Comparison of ENCODE assay signal across 8 cellular contexts in genomic region chr7:150737265-150738055, GRCh38. TPM values are rescaled to one million over a fixed set of nuclear protein-coding genes. Genes with fewer than 3 reads are reported as not detected.
DNase-seq lines count a peak whose midpoint lies in the region; ATAC-seq and TF ChIP-seq lines count a peak whose summit lies in the region.

TSS of gene GIMAP5 (plus strand) at chr7:150737418. CDS start at chr7:150740885, 3,467 bp downstream.

- POLR2A ChIA-PET in GM10248 (lab: Yijun Ruan, JAX): interaction anchor here (0.7 kb wide), 1 partner anchor 1825 kb away, joined by 4 read pairs; no protein-coding TSS in a partner anchor

- H3K4me3 ChIP-seq in breast epithelium: peak within 1 kb of the TSS; percentile 40 to 68 (median 43)
- peak within 1 kb of the TSS; percentile 42 for H3K4me3 ChIP-seq in parathyroid adenoma (ENCODE audit: low read depth, low read length)

- no peak within 1 kb of the TSS for H3K9ac ChIP-seq in parathyroid adenoma

- peak within 1 kb of the TSS; percentile 38 to 84 for H3K27ac ChIP-seq in breast epithelium
- H3K27ac ChIP-seq in parathyroid adenoma: peak within 1 kb of the TSS; percentile 55

- DNase-seq in RPMI8226 (peak; percentile 17), breast epithelium (ENCODE audit: low spot score in 2 of 2) (no peak), NCI-H510A (lab: John Stamatoyannopoulos, UW) (no peak), RKO (ENCODE audit: low spot score) (no peak), GM10248 (ENCODE audit: extremely low spot score) (no peak), NCI-H69 (lab: John Stamatoyannopoulos, UW) (no peak)

- H2AFZ ChIP-seq in parathyroid adenoma: no peak within 1 kb of the TSS

- CTCF ChIA-PET in GM10248 (lab: Yijun Ruan, JAX): interaction anchor here (1.2 to 3.0 kb wide), 2 partner anchors 11 to 80 kb away, joined by 3 to 14 read pairs; no protein-coding TSS in a partner anchor

- peak within 1 kb of the TSS; percentile 4 for H3K4me2 ChIP-seq in parathyroid adenoma (ENCODE audit: low read length)

- H3K27me3 ChIP-seq in breast epithelium (no peaks in the 10 kb centered on the region), parathyroid adenoma (ENCODE audit: control insufficient read depth, insufficient read depth, low read length) (no peaks in the 10 kb centered on the region)

- H3K9me3 ChIP-seq in breast epithelium (no peaks in the 10 kb centered on the region), parathyroid adenoma (ENCODE audit: control insufficient read depth, low read length) (no peaks in the 10 kb centered on the region)

- H3K4me1 ChIP-seq in breast epithelium (no peaks in the 10 kb centered on the region), parathyroid adenoma (no peaks in the 10 kb centered on the region)

- no peak for TF ChIP-seq CTCF in breast epithelium (IDR thresholded peaks at IDR 0.05)
- no peak for TF ChIP-seq CTCF in parathyroid adenoma (IDR thresholded peaks at IDR 0.05)
- TF ChIP-seq CTCF in GM10248 (IDR thresholded peaks at IDR 0.05; ENCODE audit: control extremely low read depth, extremely low read depth, low read depth, missing control alignments): no peak

- TF ChIP-seq POLR2A in breast epithelium (IDR thresholded peaks at IDR 0.05): no peak

- no peaks in the 10 kb centered on the region for H3K79me2 ChIP-seq in parathyroid adenoma

- H3K36me3 ChIP-seq in breast epithelium: no peaks in the 10 kb centered on the region
- H3K36me3 ChIP-seq in parathyroid adenoma (ENCODE audit: control insufficient read depth, insufficient read depth, low read length): no peaks in the 10 kb centered on the region

- intact Hi-C loops in breast epithelium (cut with DNase I; ENCODE audit: low total_unique reads): no loop called here

- peak; percentile 68 for ATAC-seq in GM21526 (IDR thresholded peaks at IDR 0.05; ENCODE audit: low FRiP score, unreplicated experiment)

RNA-seq across cellular contexts. Expression of gene GIMAP5, which starts in this region (rescaled TPM):
- 10 to 100 TPM; 18.7 to 36.0 (median 30.5) TPM for total RNA-seq in breast epithelium
